Comparison of ENCODE assay signal across 8 cellular contexts in genomic region chr15:95325763-95326688, GRCh38.
A peak's percentile ranks its signal among the peaks of the same experiment; 100 is the strongest.
DNase-seq lines count a peak whose midpoint lies in the region; ATAC-seq, FAIRE-seq and TF ChIP-seq lines count a peak whose summit lies in the region.

No MANE protein-coding gene starts in this region.

- H3K4me1 ChIP-seq in HEK293 (ENCODE audit: control insufficient read depth, insufficient read depth, low read length), result peaks cover 9% of the 10 kb centered on the region

- peak overlapping the region; percentile 56 for H3K27ac ChIP-seq in HEK293 (ENCODE audit: extremely low read depth, low read depth, low read length)
- H3K27ac ChIP-seq in cingulate gyrus (ENCODE audit: low read depth, low read length), result peak overlapping the region; percentile 73

- H3K9me3 Mint-ChIP-seq in activated CD4-positive, alpha-beta memory T cell treated with anti-CD3 and anti-CD28 coated beads, Interleukin-2, amount 10 ng/mL, durations not matched to agents 7 days and 5 days, result no peaks in the 10 kb centered on the region

- no peaks in the 10 kb centered on the region for H3K4me1 Mint-ChIP-seq in activated CD4-positive, alpha-beta memory T cell treated with anti-CD3 and anti-CD28 coated beads, Interleukin-2, amount 10 ng/mL, durations not matched to agents 7 days and 5 days

- peak overlapping the region; percentile 51 for H3K4me3 ChIP-seq in HEK293 (ENCODE audit: low read depth, low read length)

- no peak for FAIRE-seq in frontal cortex (lab: Jason Lieb, UNC)

- no peak overlapping the region for H3K27ac Mint-ChIP-seq in activated CD4-positive, alpha-beta memory T cell treated with anti-CD3 and anti-CD28 coated beads, Interleukin-2, amount 10 ng/mL, durations not matched to agents 7 days and 5 days

- H3K36me3 ChIP-seq in HEK293 (ENCODE audit: control insufficient read depth in 2 of 2, insufficient read depth in 1 of 2, low read length in 2 of 2), result no peaks in the 10 kb centered on the region

- H3K27me3 Mint-ChIP-seq in activated CD4-positive, alpha-beta memory T cell treated with anti-CD3 and anti-CD28 coated beads, Interleukin-2, amount 10 ng/mL, durations not matched to agents 7 days and 5 days, result peaks cover 21% of the 10 kb centered on the region

- TF ChIP-seq CTCF in HEK293 (tag by site-specific recombination; IDR thresholded peaks at IDR 0.05), result no peak

- no peak overlapping the region for H3K4me3 Mint-ChIP-seq in activated CD4-positive, alpha-beta memory T cell treated with anti-CD3 and anti-CD28 coated beads, Interleukin-2, amount 10 ng/mL, durations not matched to agents 7 days and 5 days

- POLR2A ChIA-PET in HEK293 (lab: Yijun Ruan, JAX), result no interaction called here
- POLR2A ChIA-PET in activated CD4-positive, alpha-beta memory T cell treated with anti-CD3 and anti-CD28 coated beads, Interleukin-2, amount 10 ng/mL, durations not matched to agents 7 days and 5 days (lab: Charles Lee), result no interaction called here

- H3K36me3 Mint-ChIP-seq in activated CD4-positive, alpha-beta memory T cell treated with anti-CD3 and anti-CD28 coated beads, Interleukin-2, amount 10 ng/mL, durations not matched to agents 7 days and 5 days (ENCODE audit: low read depth), result no peaks in the 10 kb centered on the region

- H3K9me3 ChIP-seq in HEK293 (ENCODE audit: control insufficient read depth, insufficient read depth, low read depth, low read length), result no peaks in the 10 kb centered on the region

- ATAC-seq in HG03442 (IDR thresholded peaks at IDR 0.05; ENCODE audit: unreplicated experiment), result no peak
- ATAC-seq in HG03378 (IDR thresholded peaks at IDR 0.05; ENCODE audit: unreplicated experiment), result no peak

- peak; percentile 13 for DNase-seq in iPS-NIHi7 (ENCODE audit: extremely low spot score)
- peak; percentile 23 for DNase-seq in retina
- DNase-seq in frontal cortex (ENCODE audit: low spot score in 2 of 2), result no peak
- no peak for DNase-seq in activated CD4-positive, alpha-beta memory T cell treated with anti-CD3 and anti-CD28 coated beads, Interleukin-2, amount 10 ng/mL, durations not matched to agents 7 days and 5 days

- CTCF ChIA-PET in HEK293 (lab: Yijun Ruan, JAX), result no interaction called here
- CTCF ChIA-PET in activated CD4-positive, alpha-beta memory T cell treated with anti-CD3 and anti-CD28 coated beads, Interleukin-2, amount 10 ng/mL, durations not matched to agents 7 days and 5 days (lab: Charles Lee), result no interaction called here

TF ChIP-seq in HEK293, 187 proteins besides CTCF, POLR2A, EP300 and RAD21:
- TF ChIP-seq, protein P1, sequence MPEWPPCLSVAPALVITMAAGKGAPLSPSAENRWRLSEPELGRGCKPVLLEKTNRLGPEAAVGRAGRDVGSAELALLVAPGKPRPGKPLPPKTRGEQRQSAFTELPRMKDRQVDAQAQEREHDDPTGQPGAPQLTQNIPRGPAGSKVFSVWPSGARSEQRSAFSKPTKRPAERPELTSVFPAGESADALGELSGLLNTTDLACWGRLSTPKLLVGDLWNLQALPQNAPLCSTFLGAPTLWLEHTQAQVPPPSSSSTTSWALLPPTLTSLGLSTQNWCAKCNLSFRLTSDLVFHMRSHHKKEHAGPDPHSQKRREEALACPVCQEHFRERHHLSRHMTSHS (tag by site-specific recombination; IDR thresholded peaks at IDR 0.05), result no peak
- TF ChIP-seq ZNF398 (tag by site-specific recombination; IDR thresholded peaks at IDR 0.05), result no peak
- no peak for TF ChIP-seq ZNF654 (tag by site-specific recombination; IDR thresholded peaks at IDR 0.05; ENCODE audit: low read depth)
- no peak for TF ChIP-seq ZNF23 (tag by site-specific recombination; IDR thresholded peaks at IDR 0.05; ENCODE audit: borderline replicate concordance)
- no peak for TF ChIP-seq ZNF24 (tag by site-specific recombination; IDR thresholded peaks at IDR 0.05)
- TF ChIP-seq, protein P2, sequence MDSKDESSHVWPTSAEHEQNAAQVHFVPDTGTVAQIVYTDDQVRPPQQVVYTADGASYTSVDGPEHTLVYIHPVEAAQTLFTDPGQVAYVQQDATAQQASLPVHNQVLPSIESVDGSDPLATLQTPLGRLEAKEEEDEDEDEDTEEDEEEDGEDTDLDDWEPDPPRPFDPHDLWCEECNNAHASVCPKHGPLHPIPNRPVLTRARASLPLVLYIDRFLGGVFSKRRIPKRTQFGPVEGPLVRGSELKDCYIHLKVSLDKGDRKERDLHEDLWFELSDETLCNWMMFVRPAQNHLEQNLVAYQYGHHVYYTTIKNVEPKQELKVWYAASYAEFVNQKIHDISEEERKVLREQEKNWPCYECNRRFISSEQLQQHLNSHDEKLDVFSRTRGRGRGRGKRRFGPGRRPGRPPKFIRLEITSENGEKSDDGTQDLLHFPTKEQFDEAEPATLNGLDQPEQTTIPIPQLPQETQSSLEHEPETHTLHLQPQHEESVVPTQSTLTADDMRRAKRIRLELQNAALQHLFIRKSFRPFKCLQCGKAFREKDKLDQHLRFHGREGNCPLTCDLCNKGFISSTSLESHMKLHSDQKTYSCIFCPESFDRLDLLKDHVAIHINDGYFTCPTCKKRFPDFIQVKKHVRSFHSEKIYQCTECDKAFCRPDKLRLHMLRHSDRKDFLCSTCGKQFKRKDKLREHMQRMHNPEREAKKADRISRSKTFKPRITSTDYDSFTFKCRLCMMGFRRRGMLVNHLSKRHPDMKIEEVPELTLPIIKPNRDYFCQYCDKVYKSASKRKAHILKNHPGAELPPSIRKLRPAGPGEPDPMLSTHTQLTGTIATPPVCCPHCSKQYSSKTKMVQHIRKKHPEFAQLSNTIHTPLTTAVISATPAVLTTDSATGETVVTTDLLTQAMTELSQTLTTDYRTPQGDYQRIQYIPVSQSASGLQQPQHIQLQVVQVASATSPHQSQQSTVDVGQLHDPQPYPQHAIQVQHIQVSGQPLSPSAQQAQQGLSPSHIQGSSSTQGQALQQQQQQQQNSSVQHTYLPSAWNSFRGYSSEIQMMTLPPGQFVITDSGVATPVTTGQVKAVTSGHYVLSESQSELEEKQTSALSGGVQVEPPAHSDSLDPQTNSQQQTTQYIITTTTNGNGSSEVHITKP (tag by site-specific recombination; IDR thresholded peaks at IDR 0.05), result 0 out of 2 replicates have a peak, but pooled peaks have one; percentile 23
- TF ChIP-seq MEIS1 (CRISPR knock-in tag; IDR thresholded peaks at IDR 0.05; ENCODE audit: borderline replicate concordance), result 0 out of 2 replicates have a peak, but pooled peaks have one; percentile 38
- TF ChIP-seq, protein P3, sequence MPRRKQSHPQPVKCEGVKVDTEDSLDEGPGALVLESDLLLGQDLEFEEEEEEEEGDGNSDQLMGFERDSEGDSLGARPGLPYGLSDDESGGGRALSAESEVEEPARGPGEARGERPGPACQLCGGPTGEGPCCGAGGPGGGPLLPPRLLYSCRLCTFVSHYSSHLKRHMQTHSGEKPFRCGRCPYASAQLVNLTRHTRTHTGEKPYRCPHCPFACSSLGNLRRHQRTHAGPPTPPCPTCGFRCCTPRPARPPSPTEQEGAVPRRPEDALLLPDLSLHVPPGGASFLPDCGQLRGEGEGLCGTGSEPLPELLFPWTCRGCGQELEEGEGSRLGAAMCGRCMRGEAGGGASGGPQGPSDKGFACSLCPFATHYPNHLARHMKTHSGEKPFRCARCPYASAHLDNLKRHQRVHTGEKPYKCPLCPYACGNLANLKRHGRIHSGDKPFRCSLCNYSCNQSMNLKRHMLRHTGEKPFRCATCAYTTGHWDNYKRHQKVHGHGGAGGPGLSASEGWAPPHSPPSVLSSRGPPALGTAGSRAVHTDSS (tag by site-specific recombination; IDR thresholded peaks at IDR 0.05), result no peak

Comparison
In these comparisons a context has a peak if more than half of its experiments do, and no peak if none do; other contexts are left out.
1. DNase-seq: peak in iPS-NIHi7 (single experiment) and retina (single experiment); none in frontal cortex (0 of 2) and activated CD4-positive, alpha-beta memory T cell treated with anti-CD3 and anti-CD28 coated beads, Interleukin-2, amount 10 ng/mL, durations not matched to agents 7 days and 5 days (single experiment).